Comparison of ENCODE assay signal across 12 cellular contexts in genomic region chr6:15897063-15897934, GRCh38.
DNase-seq lines count a peak whose midpoint lies in the region; ATAC-seq, FAIRE-seq and TF ChIP-seq lines count a peak whose summit lies in the region.
"Had no signal": no experiment of that assay in that cellular context is flagged by ENCODE, and none has a peak within 500 bp of the region (broad histone marks: within the 10 kb centered on the region; RNA-seq: fewer than 3 reads in every experiment).

No MANE protein-coding gene starts in this region.

- no peak overlapping the region for H3K56ac ChIP-seq in H1 (replicated peaks; ENCODE audit: insufficient read length, low read depth, low read length)

- no peak overlapping the region for H3K27ac Mint-ChIP-seq in activated T-cell treated with anti-CD3 and anti-CD28 coated beads, Interleukin-2, amount 50 U/mL, for 72 hours
- H3K27ac Mint-ChIP-seq: activated naive CD8-positive, alpha-beta T cell; T-helper 1 cell treated with Interleukin-12 subunit alpha and Interleukin-12 subunit beta and Interleukin-4 antibody, amounts not matched to agents 30 μg/mL and 1 μg/mL, for 36 hours had no signal

- ATAC-seq in Right ventricle myocardium inferior, result peak; percentile 89
- ATAC-seq in stimulated activated naive CD8-positive, alpha-beta T cell treated with anti-CD3 and anti-CD28 coated beads, Interleukin-15, Interleukin-2, amounts not matched to agents 100 U/mL and 50 U/mL, for 24 hours, result no peak
- ATAC-seq in HG02840 (IDR thresholded peaks at IDR 0.05; ENCODE audit: low FRiP score, unreplicated experiment), result no peak
- no peak for ATAC-seq in activated T-cell treated with anti-CD3 and anti-CD28 coated beads, Interleukin-2, amount 50 U/mL, for 72 hours (replicated peaks in 1 of 2)

- intact Hi-C loops in Right ventricle myocardium inferior (cut with DNase I), result no loop called here
- intact Hi-C loops in cardiac septum (cut with DNase I), result loop anchor here (5.0 kb wide), 1 partner anchor 65 kb away; no protein-coding TSS in a partner anchor
- intact Hi-C loops in vagina (cut with DNase I), result no loop called here

- H3K36me3 ChIP-seq in H1 (ENCODE audit: control insufficient read depth in 2 of 4, insufficient read depth in 4 of 4, low read length in 3 of 4) (no peaks in the 10 kb centered on the region), vagina (no peaks in the 10 kb centered on the region)

- H3K9me3 Mint-ChIP-seq in activated T-cell treated with anti-CD3 and anti-CD28 coated beads, Interleukin-2, amount 50 U/mL, for 72 hours, result no peaks in the 10 kb centered on the region

- no peaks in the 10 kb centered on the region for H4K20me1 ChIP-seq in H1 (replicated peaks in 1 of 2; ENCODE audit: control insufficient read depth in 1 of 2, insufficient read depth in 2 of 2, low read length in 2 of 2)

- TF ChIP-seq CTCF in H1 (IDR thresholded peaks at IDR 0.05; ENCODE audit: control extremely low read depth in 1 of 3, insufficient read depth in 1 of 3, low read depth in 1 of 3, low read length in 3 of 3) (no peak), vagina (IDR thresholded peaks at IDR 0.05) (no peak)

- no peak overlapping the region for H3K4me3 ChIP-seq in H1 (ENCODE audit: extremely low read depth in 1 of 4, insufficient read depth in 2 of 4, low read depth in 3 of 4, low read length in 4 of 4)
- no peak overlapping the region for H3K4me3 ChIP-seq in vagina

- DNase-seq in Right ventricle myocardium inferior (ENCODE audit: missing footprints), result no peak
- DNase-seq in cardiac septum (ENCODE audit: low spot score), result no peak
- DNase-seq in H1 (ENCODE audit: low read depth in 1 of 2, low spot score in 2 of 2), result no peak
- peak; percentile 30 for DNase-seq in mucosa of gallbladder (ENCODE audit: low spot score)
- no peak for DNase-seq in vagina (ENCODE audit: extremely low spot score in 2 of 2)
- no peak for DNase-seq in stimulated activated naive CD8-positive, alpha-beta T cell treated with anti-CD3 and anti-CD28 coated beads, Interleukin-15, Interleukin-2, amounts not matched to agents 100 U/mL and 50 U/mL, for 24 hours
- DNase-seq in activated T-cell treated with anti-CD3 and anti-CD28 coated beads, Interleukin-2, amount 50 U/mL, for 72 hours, result no peak
- DNase-seq: NCI-H1092 treated with DMSO at 0.1 percent for 48 hours; stimulated activated CD4-positive, alpha-beta T cell treated with anti-CD3 and anti-CD28 coated beads, Interleukin-15, amount 100 ng/mL, for 24 hours had no signal

- no peaks in the 10 kb centered on the region for H3K36me3 Mint-ChIP-seq in activated T-cell treated with anti-CD3 and anti-CD28 coated beads, Interleukin-2, amount 50 U/mL, for 72 hours (ENCODE audit: insufficient read depth in 2 of 2)
- H3K36me3 Mint-ChIP-seq: activated naive CD8-positive, alpha-beta T cell had no signal

- H3K4me1 ChIP-seq in H1 (replicated peaks in 1 of 4; ENCODE audit: control insufficient read depth in 3 of 4, insufficient read depth in 4 of 4, low read length in 3 of 4), result peaks cover 10 to 21% (median 16%) of the 10 kb centered on the region in 4 experiments; a peak in 6 of 7 replicates
- H3K4me1 ChIP-seq in vagina, result peaks cover 23% of the 10 kb centered on the region

- CTCF ChIA-PET in H1 (lab: Charles Lee; ENCODE audit: partially characterized antibody), result interaction anchor here (0.6 to 1.3 kb wide), 2 partner anchors 9 to 1846 kb away, joined by 3 to 7 read pairs; no protein-coding TSS in a partner anchor

- H2BK120ac ChIP-seq in H1 (replicated peaks; ENCODE audit: low read depth, low read length), result peak overlapping the region; percentile 98

- H3K4ac ChIP-seq in H1 (replicated peaks; ENCODE audit: insufficient read length, low read depth, low read length), result no peak overlapping the region

- no peak overlapping the region for H3K14ac ChIP-seq in H1 (ENCODE audit: insufficient read length)

- H3K27me3 Mint-ChIP-seq in activated T-cell treated with anti-CD3 and anti-CD28 coated beads, Interleukin-2, amount 50 U/mL, for 72 hours (ENCODE audit: low read depth), result peaks cover 6% of the 10 kb centered on the region
- H3K27me3 Mint-ChIP-seq: activated naive CD8-positive, alpha-beta T cell had no signal

- H4K91ac ChIP-seq in H1 (replicated peaks; ENCODE audit: insufficient read length, low read length), result peak overlapping the region; percentile 4

- TF ChIP-seq EP300 in H1 (IDR thresholded peaks at IDR 0.05; ENCODE audit: borderline replicate concordance in 1 of 2, low read depth in 2 of 2, low read length in 2 of 2), result no peak

- H3K18ac ChIP-seq in H1 (ENCODE audit: extremely low read depth, low read length), result peak overlapping the region; percentile 61; the same call in 1 of the 2 replicates

- no peaks in the 10 kb centered on the region for H3K79me1 ChIP-seq in H1 (ENCODE audit: low read depth, low read length)

- no peak overlapping the region for H3K23ac ChIP-seq in H1 (ENCODE audit: insufficient read length)

- peak overlapping the region; percentile 11; the same call in 1 of the 2 replicates for H2BK20ac ChIP-seq in H1 (ENCODE audit: low read length)

- no peak overlapping the region for H2BK15ac ChIP-seq in H1 (ENCODE audit: low read length)

- POLR2A ChIA-PET in H1 (lab: Charles Lee; ENCODE audit: partially characterized antibody), result interaction anchor here (1.0 to 2.8 kb wide), 4 partner anchors 9 to 233 kb away, joined by 3 to 22 read pairs (median 6); no protein-coding TSS in a partner anchor

- H2AK5ac ChIP-seq in H1 (ENCODE audit: low read depth, low read length), result no peak overlapping the region; the same call in 1 of the 2 replicates

- FAIRE-seq in H1 (lab: Jason Lieb, UNC), result no peak

- H2AFZ ChIP-seq in H1 (ENCODE audit: low read length), result no peak overlapping the region

- H3K4me3 Mint-ChIP-seq in activated T-cell treated with anti-CD3 and anti-CD28 coated beads, Interleukin-2, amount 50 U/mL, for 72 hours, result no peak overlapping the region
- H3K4me3 Mint-ChIP-seq: activated naive CD8-positive, alpha-beta T cell; T-helper 1 cell treated with Interleukin-12 subunit alpha and Interleukin-12 subunit beta and Interleukin-4 antibody, amounts not matched to agents 30 μg/mL and 1 μg/mL, for 36 hours had no signal

- no peaks in the 10 kb centered on the region for H3K23me2 ChIP-seq in H1 (ENCODE audit: low read depth, low read length)

- H3K4me2 ChIP-seq in H1 (ENCODE audit: insufficient read depth in 1 of 2, low read depth in 2 of 2, low read length in 2 of 2), result no peak overlapping the region; a peak in 1 of 4 replicates

- TF ChIP-seq RAD21 in H1 (IDR thresholded peaks at IDR 0.05 in 1 of 2, conservative IDR thresholded peaks at IDR 0.05 in 1 of 2; ENCODE audit: low read depth in 2 of 2, low read length in 2 of 2), result no peak; a peak in 1 of 4 replicates

- no peaks in the 10 kb centered on the region for H3K27me3 ChIP-seq in H1 (replicated peaks in 1 of 4; ENCODE audit: control insufficient read depth in 3 of 4, extremely low read depth in 1 of 4, insufficient read depth in 3 of 4, low read length in 3 of 4)
- no peaks in the 10 kb centered on the region for H3K27me3 ChIP-seq in vagina

- H3K9ac ChIP-seq in H1 (replicated peaks in 1 of 4; ENCODE audit: extremely low read depth in 1 of 4, low read depth in 3 of 4, low read length in 3 of 4), result no peak overlapping the region

- peak overlapping the region; percentile 90 for H2BK5ac ChIP-seq in H1 (ENCODE audit: low read depth, low read length)

- no peak overlapping the region for H3K27ac ChIP-seq in H1 (ENCODE audit: low read depth, low read length)
- peak overlapping the region; percentile 71 for H3K27ac ChIP-seq in vagina

- TF ChIP-seq POLR2A in H1 (IDR thresholded peaks at IDR 0.05; ENCODE audit: control extremely low read depth in 1 of 2, low read depth in 2 of 2, low read length in 2 of 2), result no peak
- no peak for TF ChIP-seq POLR2A in vagina (IDR thresholded peaks at IDR 0.05)

- H3K9me3 ChIP-seq in H1 (ENCODE audit: insufficient read depth in 2 of 2, low read depth in 1 of 2, low read length in 1 of 2) (0 out of 4 replicates have a peak, but pooled peaks cover 0 to 4% of the 10 kb centered on the region in 2 experiments), vagina (no peaks in the 10 kb centered on the region)

- peak overlapping the region; percentile 91 for H2BK12ac ChIP-seq in H1 (ENCODE audit: low read depth, low read length)

- H3K4me1 Mint-ChIP-seq in activated T-cell treated with anti-CD3 and anti-CD28 coated beads, Interleukin-2, amount 50 U/mL, for 72 hours (ENCODE audit: low read depth), result peaks cover 29% of the 10 kb centered on the region

- no peaks in the 10 kb centered on the region for H3K79me2 ChIP-seq in H1 (ENCODE audit: control insufficient read depth in 1 of 2, insufficient read depth in 2 of 2, low read length in 2 of 2)

- no peak overlapping the region for H4K8ac ChIP-seq in H1 (ENCODE audit: extremely low read depth, insufficient read depth, low read length)

- WGBS in H1 (ENCODE audit: extremely low coverage in 1 of 2, insufficient coverage in 1 of 2, insufficient read length in 1 of 2, insufficient replicate concordance in 2 of 2, low coverage in 1 of 2, low lambda C conversion rate in 2 of 2, missing lambda C conversion rate in 1 of 2), 2 experiments, result 83% methylated on average over 8 of the region's 8 CpGs; no CpG with 5 or more reads in 1 of the 2 experiments

- no peak overlapping the region for H4K5ac ChIP-seq in H1 (ENCODE audit: insufficient read length, low read depth, low read length)

TF ChIP-seq in H1, 55 proteins besides CTCF, POLR2A, EP300 and RAD21 (continues in another document):
- no peak for TF ChIP-seq TBP (IDR thresholded peaks at IDR 0.05; ENCODE audit: low read depth, low read length)
